1 cellular context compared by ENCODE assay signal in genomic region chr5:172153695-172154094, GRCh38.
TF ChIP-seq lines count a peak whose summit lies in the region.

No MANE protein-coding gene starts in this region.

TF ChIP-seq in HepG2, 621 proteins besides CTCF, POLR2A, EP300 and RAD21:
- TF ChIP-seq PBX3 (CRISPR knock-in tag; IDR thresholded peaks at IDR 0.05; ENCODE audit: borderline replicate concordance) = no peak
